In the genomic region with DNA sequence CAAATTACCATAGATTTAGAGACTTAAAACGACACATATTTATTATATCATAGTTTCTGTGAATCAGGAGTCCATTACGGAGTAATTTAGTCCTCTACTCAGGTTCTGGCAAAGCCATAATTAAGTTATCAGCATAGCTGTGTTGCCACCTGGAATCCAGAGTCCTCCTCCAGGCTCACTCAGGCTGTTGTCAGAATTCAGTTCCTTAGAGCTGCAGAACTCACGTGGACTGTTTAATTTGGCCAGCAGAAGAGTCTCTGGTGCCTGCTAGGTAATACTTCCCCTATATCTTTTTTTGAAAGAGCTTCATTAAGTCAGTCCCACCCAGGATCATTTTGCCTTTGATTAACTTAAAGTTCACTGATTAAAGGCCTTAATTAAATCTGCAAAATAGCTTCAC, we compare ENCODE assay signal across 3 cellular contexts.
"Had no signal": no experiment of that assay in that cellular context is flagged by ENCODE, and none has a peak within 500 bp of the region (broad histone marks: within the 10 kb centered on the region; RNA-seq: fewer than 3 reads in every experiment).

No MANE protein-coding gene starts in this region.

- DNase-seq: GDM1, GF-D8 had no signal

- ATAC-seq: GM12878 had no signal

- H3K4me3 ChIP-seq: GM12878 had no signal
